In the genomic region with DNA sequence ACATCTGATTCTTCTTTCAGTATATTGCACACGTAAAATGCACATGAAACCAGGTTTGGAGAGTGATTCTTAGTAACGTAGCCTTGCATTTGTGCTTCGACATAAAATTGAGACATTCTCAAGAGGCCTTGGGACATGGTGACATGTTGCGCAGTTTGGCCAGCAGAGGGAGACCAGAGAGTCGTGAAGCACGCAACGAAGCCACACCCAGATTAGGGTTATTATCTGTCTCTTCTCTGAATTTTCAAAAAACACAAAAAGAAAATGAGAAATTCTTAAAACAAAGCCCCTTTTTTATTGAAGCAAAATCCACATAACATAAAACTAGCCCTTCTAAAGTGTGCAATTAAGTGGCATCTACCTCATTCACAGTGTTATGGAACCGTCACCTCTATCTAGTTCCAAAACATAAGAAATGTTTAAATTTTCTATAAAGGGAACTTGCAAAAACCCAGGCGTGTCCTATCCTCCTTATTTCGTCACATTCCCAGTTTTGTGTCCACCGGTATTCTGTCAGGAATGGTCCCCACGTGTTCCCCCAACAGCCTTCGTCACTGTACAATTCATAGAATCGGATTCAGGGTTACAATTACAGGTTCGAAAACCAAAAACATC, we compare ENCODE assay signal across 8 cellular contexts.
DNase-seq lines count a peak whose midpoint lies in the region; ATAC-seq, FAIRE-seq and TF ChIP-seq lines count a peak whose summit lies in the region.

No MANE protein-coding gene starts in this region.

- H4K20me1 ChIP-seq in DND-41 (ENCODE audit: insufficient read depth, low read length) (no peaks in the 10 kb centered on the region), endothelial cell of umbilical vein (replicated peaks; ENCODE audit: control insufficient read depth, extremely low read depth, insufficient read depth, low read length) (no peaks in the 10 kb centered on the region)

- TF ChIP-seq POLR2A in endothelial cell of umbilical vein (IDR thresholded peaks at IDR 0.05; ENCODE audit: low read depth, low read length) = no peak

- no peaks in the 10 kb centered on the region for H3K9me1 ChIP-seq in endothelial cell of umbilical vein (replicated peaks; ENCODE audit: control insufficient read depth, extremely low read depth, insufficient read depth, low read length)

- intact Hi-C loops in endothelial cell of umbilical vein (cut with micrococcal nuclease) = loop anchor here (1.0 to 10.0 kb wide), 10 partner anchors 18 to 1536 kb away; a partner anchor contains a TSS

- peaks cover 20% of the 10 kb centered on the region for H3K4me1 ChIP-seq in DND-41 (ENCODE audit: insufficient read depth, low read length)
- peaks cover 51% of the 10 kb centered on the region for H3K4me1 ChIP-seq in endothelial cell of umbilical vein (ENCODE audit: control insufficient read depth, extremely low read depth, insufficient read depth, low read length)
- H3K4me1 ChIP-seq in mucosa of rectum (ENCODE audit: control insufficient read depth in 2 of 2, insufficient read depth in 2 of 2, low read length in 2 of 2) = peaks cover 33 to 35% of the 10 kb centered on the region in 2 donors

- H3K9ac ChIP-seq in DND-41 (ENCODE audit: low read depth, low read length) = no peak overlapping the region
- peak overlapping the region; percentile 55 for H3K9ac ChIP-seq in endothelial cell of umbilical vein (replicated peaks; ENCODE audit: extremely low read depth, insufficient read depth, low read length)
- H3K9ac ChIP-seq in mucosa of rectum (ENCODE audit: low read depth in 1 of 2, low read length in 2 of 2) = no peak overlapping the region

- 0 out of 2 replicates have a peak overlapping the region, but pooled peaks have one; percentile 15 for H3K27ac ChIP-seq in DND-41 (ENCODE audit: low read length)
- peak overlapping the region; percentile 87 for H3K27ac ChIP-seq in endothelial cell of umbilical vein (ENCODE audit: insufficient read depth, low read depth, low read length)
- peak overlapping the region; percentile 81 to 84 for H3K27ac ChIP-seq in mucosa of rectum (ENCODE audit: low read depth in 2 of 2, low read length in 2 of 2)

- DNase-seq in DND-41 = peak; percentile 66
- peak; percentile 70 for DNase-seq in NOMO-1 treated with DMSO at 0.1 percent for 48 hours (lab: John Stamatoyannopoulos, UW; ENCODE audit: unreplicated experiment)
- peak; percentile 69 for DNase-seq in activated CD8-positive, alpha-beta memory T cell treated with anti-CD3 and anti-CD28 coated beads, Interleukin-2, amount 50 U/mL, for 4 hours
- DNase-seq in endothelial cell of umbilical vein (ENCODE audit: low read depth, low spot score) = peak; percentile 85
- peak; percentile 55 to 58 for DNase-seq in stimulated activated CD8-positive, alpha-beta memory T cell treated with anti-CD3 and anti-CD28 coated beads, Interleukin-4, amount 100 ng/mL, for 4 hours (ENCODE audit: low read depth in 2 of 2, low spot score in 1 of 2)
- no peak for DNase-seq in epidermal melanocyte (ENCODE audit: insufficient read length, low spot score)

- H3K27me3 ChIP-seq in DND-41 (ENCODE audit: insufficient read depth, low read length, poor library complexity) (no peaks in the 10 kb centered on the region), endothelial cell of umbilical vein (ENCODE audit: control insufficient read depth in 2 of 2, insufficient read depth in 2 of 2, low read length in 2 of 2) (no peaks in the 10 kb centered on the region), mucosa of rectum (ENCODE audit: control insufficient read depth in 2 of 2, insufficient read depth in 2 of 2, low read length in 2 of 2) (no peaks in the 10 kb centered on the region)

- H3K79me2 ChIP-seq in DND-41 (ENCODE audit: insufficient read depth, low read length) (no peaks in the 10 kb centered on the region), endothelial cell of umbilical vein (ENCODE audit: control insufficient read depth, insufficient read depth, low read length) (no peaks in the 10 kb centered on the region)

- peak; percentile 43 for FAIRE-seq in endothelial cell of umbilical vein (lab: Jason Lieb, UNC)

- TF ChIP-seq CTCF in DND-41 (IDR thresholded peaks at IDR 0.05; ENCODE audit: borderline replicate concordance, extremely low read depth, low read length, poor library complexity, severe bottlenecking) = peak; percentile 75
- TF ChIP-seq CTCF in endothelial cell of umbilical vein (IDR thresholded peaks at IDR 0.05; ENCODE audit: extremely low read depth in 1 of 2, insufficient read depth in 1 of 2, low read depth in 1 of 2, low read length in 2 of 2) = peak; percentile 77 to 88

- POLR2A ChIA-PET in endothelial cell of umbilical vein (lab: Charles Lee) = interaction anchor here (1.0 kb wide), 1 partner anchor 161 kb away, joined by 3 read pairs; no protein-coding TSS in a partner anchor

- H3K4me2 ChIP-seq in DND-41 (ENCODE audit: insufficient read depth, low read length) (no peak overlapping the region), endothelial cell of umbilical vein (ENCODE audit: insufficient read depth, low read length) (peak overlapping the region; percentile 43)

- dilution Hi-C loops in endothelial cell of umbilical vein (cut with MboI; ENCODE audit: extremely low pct_ligation_motif_present, low sequenced_read_pairs) = no loop called here

- CTCF ChIA-PET in endothelial cell of umbilical vein (lab: Charles Lee) = interaction anchor here (1.0 to 4.4 kb wide), 7 partner anchors 19 to 197 kb away, joined by 4 to 42 read pairs (median 8); partner anchors contain the start of gene ATF7IP

- ATAC-seq in DND-41 (ENCODE audit: insufficient read depth, low read depth) (peak; percentile 36; the same call in 1 of the 3 replicates), HG02981 (IDR thresholded peaks at IDR 0.05; ENCODE audit: unreplicated experiment) (peak; percentile 51)

- H2AFZ ChIP-seq in DND-41 (ENCODE audit: low read depth, low read length) (no peak overlapping the region), endothelial cell of umbilical vein (ENCODE audit: low read depth, low read length) (peak overlapping the region; percentile 85)

- H3K36me3 ChIP-seq in DND-41 (ENCODE audit: insufficient read depth, low read length) (no peaks in the 10 kb centered on the region), endothelial cell of umbilical vein (ENCODE audit: control insufficient read depth in 2 of 2, extremely low read depth in 1 of 2, insufficient read depth in 2 of 2, low read length in 2 of 2) (no peaks in the 10 kb centered on the region), mucosa of rectum (ENCODE audit: control insufficient read depth in 2 of 2, insufficient read depth in 2 of 2, low read length in 2 of 2) (no peaks in the 10 kb centered on the region)

- H3K9me3 ChIP-seq in DND-41 (ENCODE audit: insufficient read depth, low read length, severe bottlenecking) (peaks cover 3% of the 10 kb centered on the region), endothelial cell of umbilical vein (replicated peaks; ENCODE audit: control insufficient read depth, insufficient read depth, low read length) (no peaks in the 10 kb centered on the region), mucosa of rectum (ENCODE audit: control insufficient read depth in 2 of 2, low read length in 2 of 2) (peaks cover 0 to 2% of the 10 kb centered on the region in 2 donors)

- H3K4me3 ChIP-seq in DND-41 (ENCODE audit: low read depth in 1 of 2, low read length in 2 of 2) = no peak overlapping the region
- no peak overlapping the region for H3K4me3 ChIP-seq in endothelial cell of umbilical vein (replicated peaks in 1 of 3; ENCODE audit: insufficient read depth in 1 of 3, low read depth in 1 of 3, low read length in 3 of 3)
- no peak overlapping the region for H3K4me3 ChIP-seq in mucosa of rectum (ENCODE audit: low read length in 2 of 2)

- BruUV-seq in endothelial cell of umbilical vein (replicated peaks; lab: Mats Ljungman, UMichigan) = no TSS peak

TF ChIP-seq in endothelial cell of umbilical vein, 7 proteins besides CTCF, POLR2A, EP300 and RAD21:
- TF ChIP-seq, protein P1, sequence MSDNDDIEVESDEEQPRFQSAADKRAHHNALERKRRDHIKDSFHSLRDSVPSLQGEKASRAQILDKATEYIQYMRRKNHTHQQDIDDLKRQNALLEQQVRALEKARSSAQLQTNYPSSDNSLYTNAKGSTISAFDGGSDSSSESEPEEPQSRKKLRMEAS (IDR thresholded peaks at IDR 0.05; ENCODE audit: insufficient read depth, insufficient read length) = no peak
- TF ChIP-seq FOS (IDR thresholded peaks at IDR 0.05; ENCODE audit: borderline replicate concordance, insufficient read depth, low read length) (no peak), MYC (IDR thresholded peaks at IDR 0.05; ENCODE audit: low read depth, low read length) (no peak), EZH2 (IDR thresholded peaks at IDR 0.05; ENCODE audit: borderline replicate concordance, low read depth, low read length, severe bottlenecking) (no peak), GATA2 (IDR thresholded peaks at IDR 0.05; ENCODE audit: insufficient read depth, insufficient read length, low read depth, low read length) (no peak), JUN (IDR thresholded peaks at IDR 0.05; ENCODE audit: borderline replicate concordance, insufficient read depth, insufficient read length, low read depth) (no peak), POLR2AphosphoS5 (IDR thresholded peaks at IDR 0.05; ENCODE audit: insufficient read depth, low read depth, low read length) (no peak)

Comparison
In these comparisons a context has a peak if more than half of its experiments do, and no peak if none do; other contexts are left out.
1. H3K27ac ChIP-seq: peak in every context shown above with its lines; median percentile 87 in endothelial cell of umbilical vein; 82 in mucosa of rectum; 15 in DND-41.